13 cellular contexts compared by ENCODE assay signal in the genomic region with DNA sequence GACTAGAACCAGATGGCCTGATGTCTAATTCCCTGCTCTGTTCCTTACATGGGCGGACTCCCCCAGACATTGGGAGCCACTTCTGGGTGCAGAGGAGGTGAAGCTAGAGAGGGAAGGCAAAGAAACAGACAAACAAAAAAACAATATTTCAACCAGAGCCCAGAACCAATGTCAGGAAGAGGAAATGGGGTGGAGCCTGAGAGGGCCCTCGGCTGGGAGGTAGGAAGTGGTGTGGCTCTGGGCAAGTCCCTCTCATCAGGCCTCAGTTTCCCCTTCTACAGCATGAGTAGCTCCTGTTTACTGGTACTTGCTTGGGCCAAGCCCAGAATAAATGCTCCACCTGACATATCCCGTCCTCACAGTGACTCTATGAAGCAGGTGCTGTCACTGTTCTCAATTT. TPM values are rescaled to one million over a fixed set of nuclear protein-coding genes. Genes with fewer than 3 reads are reported as not detected.
DNase-seq lines count a peak whose midpoint lies in the region; ATAC-seq, FAIRE-seq and TF ChIP-seq lines count a peak whose summit lies in the region.
"Had no signal": no experiment of that assay in that cellular context is flagged by ENCODE, and none has a peak within 500 bp of the region (broad histone marks: within the 10 kb centered on the region; RNA-seq: fewer than 3 reads in every experiment).

No MANE protein-coding gene starts in this region.

- intact Hi-C loops in activated T-helper 2 cell treated with anti-CD3 and anti-CD28 coated beads, Interferon-gamma antibody, Interleukin-2, Interleukin-4, amounts not matched to agents 10 μg/mL and 5 μg/mL and 100 μg/mL, durations not matched to agents 14 hours and 24 hours and 36 hours (cut with micrococcal nuclease), result no loop called here
- intact Hi-C loops in left lung (cut with DNase I), result no loop called here

- H3K27ac Mint-ChIP-seq in activated T-helper 2 cell treated with anti-CD3 and anti-CD28 coated beads, Interferon-gamma antibody, Interleukin-2, Interleukin-4, amounts not matched to agents 10 μg/mL and 5 μg/mL and 100 μg/mL, durations not matched to agents 14 hours and 24 hours and 36 hours, result peak overlapping the region; percentile 82

- no peak overlapping the region for H3K9ac ChIP-seq in stomach smooth muscle (ENCODE audit: low read length in 2 of 2)

- H3K36me3 Mint-ChIP-seq in activated T-helper 2 cell treated with anti-CD3 and anti-CD28 coated beads, Interferon-gamma antibody, Interleukin-2, Interleukin-4, amounts not matched to agents 10 μg/mL and 5 μg/mL and 100 μg/mL, durations not matched to agents 14 hours and 24 hours and 36 hours (ENCODE audit: low read depth), result peaks cover 78% of the 10 kb centered on the region

- H3K4me3 Mint-ChIP-seq in activated T-helper 2 cell treated with anti-CD3 and anti-CD28 coated beads, Interferon-gamma antibody, Interleukin-2, Interleukin-4, amounts not matched to agents 10 μg/mL and 5 μg/mL and 100 μg/mL, durations not matched to agents 14 hours and 24 hours and 36 hours (ENCODE audit: low read depth), result peak overlapping the region; percentile 6

- H3K36me3 ChIP-seq in left lung, result peaks cover 0 to 14% of the 10 kb centered on the region in 2 donors
- no peaks in the 10 kb centered on the region for H3K36me3 ChIP-seq in stomach smooth muscle (ENCODE audit: control insufficient read depth in 2 of 2, insufficient read depth in 2 of 2, low read length in 2 of 2)
- H3K36me3 ChIP-seq: tibial artery had no signal

- no peaks in the 10 kb centered on the region for H3K27me3 ChIP-seq in left lung
- H3K27me3 ChIP-seq in stomach smooth muscle (ENCODE audit: control insufficient read depth in 1 of 2, insufficient read depth in 2 of 2, low read length in 2 of 2), result peaks cover 0 to 6% of the 10 kb centered on the region in 2 donors

- H3K27me3 Mint-ChIP-seq in activated T-helper 2 cell treated with anti-CD3 and anti-CD28 coated beads, Interferon-gamma antibody, Interleukin-2, Interleukin-4, amounts not matched to agents 10 μg/mL and 5 μg/mL and 100 μg/mL, durations not matched to agents 14 hours and 24 hours and 36 hours (ENCODE audit: low read depth), result no peaks in the 10 kb centered on the region

- H3K27ac ChIP-seq in left lung (peak overlapping the region; percentile 70 to 73), stomach smooth muscle (ENCODE audit: low read length) (peak overlapping the region; percentile 41)
- H3K27ac ChIP-seq: tibial artery had no signal

- H3K9me3 Mint-ChIP-seq in activated T-helper 2 cell treated with anti-CD3 and anti-CD28 coated beads, Interferon-gamma antibody, Interleukin-2, Interleukin-4, amounts not matched to agents 10 μg/mL and 5 μg/mL and 100 μg/mL, durations not matched to agents 14 hours and 24 hours and 36 hours, result no peaks in the 10 kb centered on the region

- H3K4me1 ChIP-seq in left lung (peaks cover 12 to 93% of the 10 kb centered on the region in 2 donors), stomach smooth muscle (ENCODE audit: control insufficient read depth, insufficient read depth, low read length) (peaks cover 22% of the 10 kb centered on the region)

- no peak for TF ChIP-seq CTCF in left lung (IDR thresholded peaks at IDR 0.05)

- H3K4me1 Mint-ChIP-seq in activated T-helper 2 cell treated with anti-CD3 and anti-CD28 coated beads, Interferon-gamma antibody, Interleukin-2, Interleukin-4, amounts not matched to agents 10 μg/mL and 5 μg/mL and 100 μg/mL, durations not matched to agents 14 hours and 24 hours and 36 hours (ENCODE audit: low read depth), result peaks cover 62% of the 10 kb centered on the region

- peak overlapping the region in 1 of 2 donors; percentile 74 for H3K4me3 ChIP-seq in left lung
- no peak overlapping the region for H3K4me3 ChIP-seq in stomach smooth muscle (ENCODE audit: low read length in 2 of 2)
- H3K4me3 ChIP-seq: tibial artery had no signal

- FAIRE-seq in GM19239 (lab: Jason Lieb, UNC), result no peak

- DNase-seq in activated CD8-positive, alpha-beta memory T cell treated with anti-CD3 and anti-CD28 coated beads for 24 hours, result peak; percentile 63
- no peak for DNase-seq in activated CD8-positive, alpha-beta memory T cell treated with anti-CD3 and anti-CD28 coated beads, Interleukin-2, amount 50 U/mL, for 48 hours
- no peak for DNase-seq in activated T-helper 2 cell treated with anti-CD3 and anti-CD28 coated beads, Interferon-gamma antibody, Interleukin-2, Interleukin-4, amounts not matched to agents 10 μg/mL and 5 μg/mL and 100 μg/mL, durations not matched to agents 14 hours and 24 hours and 36 hours (ENCODE audit: low spot score)
- DNase-seq in left lung (no peak), GM19239 (ENCODE audit: insufficient read length, low spot score) (no peak), NCI-H1048 (lab: John Stamatoyannopoulos, UW) (no peak), NCI-H1436 treated with DMSO at 0.1 percent for 48 hours (lab: John Stamatoyannopoulos, UW) (no peak)
- DNase-seq: ACHN, activated gamma-delta T cell, GF-D8, tibial artery had no signal

- H3K9me3 ChIP-seq in left lung (no peaks in the 10 kb centered on the region), stomach smooth muscle (ENCODE audit: control insufficient read depth in 2 of 2, low read length in 2 of 2) (no peaks in the 10 kb centered on the region)
- H3K9me3 ChIP-seq: tibial artery had no signal

- no peak for ATAC-seq in left lung
- ATAC-seq: esophagus mucosa had no signal

RNA-seq across cellular contexts. Expression of a gene that starts 11.1 kb away (rescaled TPM):
- 23.6 and 25.1 TPM in 2 replicates for total RNA-seq in activated T-helper 2 cell treated with anti-CD3 and anti-CD28 coated beads, Interferon-gamma antibody, Interleukin-2, Interleukin-4, amounts not matched to agents 10 μg/mL and 5 μg/mL and 100 μg/mL, durations not matched to agents 14 hours and 24 hours and 36 hours
- 10 to 100 TPM; 21.7 to 41.9 TPM for total RNA-seq in left lung

RNA-seq across cellular contexts. Expression of a gene that starts 18.4 kb away (rescaled TPM):
- 98.1 and 99.8 TPM in 2 replicates for total RNA-seq in activated T-helper 2 cell treated with anti-CD3 and anti-CD28 coated beads, Interferon-gamma antibody, Interleukin-2, Interleukin-4, amounts not matched to agents 10 μg/mL and 5 μg/mL and 100 μg/mL, durations not matched to agents 14 hours and 24 hours and 36 hours
- total RNA-seq in left lung, result 10 to 100 TPM; 78.8 to 83.4 TPM

RNA-seq across cellular contexts. Expression of a gene that starts 32.3 kb away (rescaled TPM):
- total RNA-seq in activated T-helper 2 cell treated with anti-CD3 and anti-CD28 coated beads, Interferon-gamma antibody, Interleukin-2, Interleukin-4, amounts not matched to agents 10 μg/mL and 5 μg/mL and 100 μg/mL, durations not matched to agents 14 hours and 24 hours and 36 hours, result 20.2 and 20.6 TPM in 2 replicates
- 10 to 100 TPM; 19.5 to 21.8 TPM for total RNA-seq in left lung

RNA-seq across cellular contexts. Expression of a gene that starts 35.3 kb away (rescaled TPM):
- 116 and 137 TPM in 2 replicates for total RNA-seq in activated T-helper 2 cell treated with anti-CD3 and anti-CD28 coated beads, Interferon-gamma antibody, Interleukin-2, Interleukin-4, amounts not matched to agents 10 μg/mL and 5 μg/mL and 100 μg/mL, durations not matched to agents 14 hours and 24 hours and 36 hours
- total RNA-seq in left lung, result 10 to 100 TPM; 59.3 to 97.4 TPM

RNA-seq across cellular contexts. Expression of a gene that starts 51.5 kb away (rescaled TPM):
- 0.18 TPM in 1 of 2 replicates, not detected in the other for total RNA-seq in activated T-helper 2 cell treated with anti-CD3 and anti-CD28 coated beads, Interferon-gamma antibody, Interleukin-2, Interleukin-4, amounts not matched to agents 10 μg/mL and 5 μg/mL and 100 μg/mL, durations not matched to agents 14 hours and 24 hours and 36 hours
- total RNA-seq in left lung, result 1 to 10 TPM in 1 of 2 donors, under 1 TPM in 1; 0.15 to 1.0 TPM
- total RNA-seq: esophagus mucosa had no signal
